In the genomic region with DNA sequence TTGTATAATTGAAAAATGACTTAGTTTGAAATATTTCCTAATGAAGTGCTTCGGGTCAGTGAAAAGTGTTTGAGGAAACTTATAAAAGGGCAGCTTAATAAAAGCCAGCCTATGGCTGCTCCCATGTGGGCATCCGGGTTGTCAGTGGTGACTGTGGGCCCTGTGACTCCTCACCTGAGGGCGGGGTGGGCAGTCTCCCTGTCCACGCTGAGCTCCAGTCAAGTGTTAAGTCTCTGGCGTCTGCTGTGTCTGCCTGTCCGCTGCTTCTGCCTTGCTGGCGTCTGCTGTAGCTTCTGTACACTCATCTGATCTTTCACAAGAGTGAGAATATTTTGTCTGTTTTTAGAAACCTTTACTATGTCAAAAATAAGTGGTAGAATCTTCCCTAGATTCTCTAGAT, we compare ENCODE assay signal across 20 cellular contexts. TPM values are rescaled to one million over a fixed set of nuclear protein-coding genes. Genes with fewer than 3 reads are reported as not detected.
"Had no signal": no experiment of that assay in that cellular context is flagged by ENCODE, and none has a peak within 500 bp of the region (broad histone marks: within the 10 kb centered on the region; RNA-seq: fewer than 3 reads in every experiment).

No MANE protein-coding gene starts in this region.

- DNase-seq: activated B cell treated with CpG ODN at 0.5 μM for 24 hours; activated CD4-positive, alpha-beta T cell treated with anti-CD3 and anti-CD28 coated beads for 36 hours; activated CD4-positive, alpha-beta T cell treated with anti-CD3 and anti-CD28 coated beads, Interleukin-2, amount 50 U/mL, for 4 hours; activated gamma-delta T cell; central memory CD4-positive, alpha-beta T cell; effector memory CD8-positive, alpha-beta T cell; esophagus squamous epithelium; lower lobe of right lung; naive thymus-derived CD4-positive, alpha-beta T cell; stimulated activated CD4-positive, alpha-beta T cell treated with anti-CD3 and anti-CD28 coated beads, Interleukin-4, amount 100 ng/mL, for 24 hours; stimulated activated naive CD8-positive, alpha-beta T cell treated with anti-CD3 and anti-CD28 coated beads, Interleukin-15, Interleukin-2, amounts not matched to agents 100 U/mL and 50 U/mL, for 24 hours; upper lobe of right lung had no signal

- H3K27me3 ChIP-seq: ascending aorta, dorsolateral prefrontal cortex, esophagus squamous epithelium, upper lobe of right lung had no signal

- H3K27me3 Mint-ChIP-seq: activated B cell treated with CpG ODN at 0.5 μM for 24 hours; activated CD4-positive, alpha-beta T cell treated with anti-CD3 and anti-CD28 coated beads for 36 hours; effector memory CD8-positive, alpha-beta T cell; naive thymus-derived CD4-positive, alpha-beta T cell; progenitor cell of endocrine pancreas had no signal

- ATAC-seq: activated CD4-positive, alpha-beta T cell treated with anti-CD3 and anti-CD28 coated beads for 36 hours; activated naive CD4-positive, alpha-beta T cell treated with anti-CD3 and anti-CD28 coated beads, Interleukin-2, amount 50 U/mL, for 72 hours; effector memory CD8-positive, alpha-beta T cell; left lobe of liver; lower lobe of right lung; naive thymus-derived CD4-positive, alpha-beta T cell; right cardiac atrium; stimulated activated naive CD8-positive, alpha-beta T cell treated with anti-CD3 and anti-CD28 coated beads, Interleukin-15, Interleukin-2, amounts not matched to agents 100 U/mL and 50 U/mL, for 24 hours; upper lobe of right lung had no signal

- H3K4me1 ChIP-seq: ascending aorta, upper lobe of right lung had no signal

- H3K27ac ChIP-seq: ascending aorta, dorsolateral prefrontal cortex, lower lobe of right lung, upper lobe of right lung had no signal

- H3K4me3 Mint-ChIP-seq: activated B cell treated with CpG ODN at 0.5 μM for 24 hours; activated CD4-positive, alpha-beta T cell treated with anti-CD3 and anti-CD28 coated beads for 36 hours; naive thymus-derived CD4-positive, alpha-beta T cell; T-helper 1 cell treated with Interleukin-12 subunit alpha and Interleukin-12 subunit beta and Interleukin-4 antibody, amounts not matched to agents 30 μg/mL and 1 μg/mL, for 36 hours had no signal

- H3K9me3 Mint-ChIP-seq: activated B cell treated with CpG ODN at 0.5 μM for 24 hours; activated naive CD4-positive, alpha-beta T cell treated with anti-CD3 and anti-CD28 coated beads, Interleukin-2, amount 50 U/mL, for 72 hours; effector memory CD8-positive, alpha-beta T cell; naive thymus-derived CD4-positive, alpha-beta T cell; T-helper 1 cell treated with Interleukin-12 subunit alpha and Interleukin-12 subunit beta and Interleukin-4 antibody, amounts not matched to agents 30 μg/mL and 1 μg/mL, for 36 hours had no signal

- H3K9me3 ChIP-seq: ascending aorta, esophagus squamous epithelium, lower lobe of right lung, upper lobe of right lung had no signal

- H3K27ac Mint-ChIP-seq: activated B cell treated with CpG ODN at 0.5 μM for 24 hours; progenitor cell of endocrine pancreas; T-helper 1 cell treated with Interleukin-12 subunit alpha and Interleukin-12 subunit beta and Interleukin-4 antibody, amounts not matched to agents 30 μg/mL and 1 μg/mL, for 36 hours had no signal

- H3K4me3 ChIP-seq: ascending aorta, dorsolateral prefrontal cortex, esophagus squamous epithelium, lower lobe of right lung, upper lobe of right lung had no signal

- H3K36me3 Mint-ChIP-seq: activated naive CD4-positive, alpha-beta T cell treated with anti-CD3 and anti-CD28 coated beads, Interleukin-2, amount 50 U/mL, for 72 hours had no signal

RNA-seq across cellular contexts. Expression of gene GRTP1, which starts 59.8 kb away (rescaled TPM):
- total RNA-seq: activated B cell treated with CpG ODN at 0.5 μM for 24 hours, endothelial cell of umbilical vein had no signal
